In the genomic region with DNA sequence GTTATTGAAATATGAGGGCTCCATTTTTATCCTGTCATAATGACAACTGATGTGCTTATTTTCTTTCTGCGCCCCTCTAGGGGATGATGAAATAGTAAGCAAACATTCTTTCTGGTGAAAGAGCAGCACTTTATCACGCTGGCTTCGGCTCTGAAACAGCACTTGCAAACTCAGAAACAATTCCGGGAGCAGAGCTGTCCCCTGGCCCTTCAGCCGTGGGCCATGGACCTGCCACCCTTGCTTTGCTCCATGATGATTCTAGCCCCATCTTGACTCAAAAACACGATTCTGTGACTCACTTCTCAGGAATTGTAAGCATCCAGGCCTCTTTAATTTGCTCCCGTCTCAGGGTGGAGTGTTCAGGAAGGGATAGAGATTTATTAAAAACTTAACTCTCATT, we compare ENCODE assay signal across 1 cellular context.
TF ChIP-seq lines count a peak whose summit lies in the region.

No MANE protein-coding gene starts in this region.

TF ChIP-seq in GM23338, 12 proteins besides CTCF, POLR2A, EP300 and RAD21 (continued from another document):
- TF ChIP-seq, protein P1, sequence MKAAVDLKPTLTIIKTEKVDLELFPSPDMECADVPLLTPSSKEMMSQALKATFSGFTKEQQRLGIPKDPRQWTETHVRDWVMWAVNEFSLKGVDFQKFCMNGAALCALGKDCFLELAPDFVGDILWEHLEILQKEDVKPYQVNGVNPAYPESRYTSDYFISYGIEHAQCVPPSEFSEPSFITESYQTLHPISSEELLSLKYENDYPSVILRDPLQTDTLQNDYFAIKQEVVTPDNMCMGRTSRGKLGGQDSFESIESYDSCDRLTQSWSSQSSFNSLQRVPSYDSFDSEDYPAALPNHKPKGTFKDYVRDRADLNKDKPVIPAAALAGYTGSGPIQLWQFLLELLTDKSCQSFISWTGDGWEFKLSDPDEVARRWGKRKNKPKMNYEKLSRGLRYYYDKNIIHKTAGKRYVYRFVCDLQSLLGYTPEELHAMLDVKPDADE (IDR thresholded peaks at IDR 0.05), result no peak
